In genomic region chr12:92140919-92141536, GRCh38 we compare ENCODE assay signal across 8 cellular contexts. TPM values are rescaled to one million over a fixed set of nuclear protein-coding genes. Genes with fewer than 3 reads are reported as not detected.
DNase-seq lines count a peak whose midpoint lies in the region; ATAC-seq and TF ChIP-seq lines count a peak whose summit lies in the region.

No MANE protein-coding gene starts in this region.

- H3K27me3 Mint-ChIP-seq in naive thymus-derived CD4-positive, alpha-beta T cell = peaks cover 0 to 4% (median 0%) of the 10 kb centered on the region in 5 donors

- POLR2A ChIA-PET in naive thymus-derived CD4-positive, alpha-beta T cell (lab: Charles Lee) = interaction anchor here (0.6 to 10.5 kb wide), 47 partner anchors 7 to 759 kb away, joined by 3 to 377 read pairs (median 5); no protein-coding TSS in a partner anchor

- H3K27ac Mint-ChIP-seq in naive thymus-derived CD4-positive, alpha-beta T cell = peak overlapping the region; percentile 69 to 100 (median 99)

- peak overlapping the region; percentile 94 to 100 (median 98) for H3K4me3 Mint-ChIP-seq in naive thymus-derived CD4-positive, alpha-beta T cell

- H3K4me3 ChIP-seq in BE2C (ENCODE audit: low read depth, low read length) = peak overlapping the region; percentile 95
- H3K4me3 ChIP-seq in choroid plexus epithelial cell (ENCODE audit: low read depth, low read length) = peak overlapping the region; percentile 96
- H3K4me3 ChIP-seq in naive thymus-derived CD4-positive, alpha-beta T cell (ENCODE audit: low read length) = peak overlapping the region; percentile 98

- H3K9me3 Mint-ChIP-seq in naive thymus-derived CD4-positive, alpha-beta T cell = peaks cover 0 to 20% (median 0%) of the 10 kb centered on the region in 11 donors

- no peak for ATAC-seq in naive thymus-derived CD4-positive, alpha-beta T cell
- ATAC-seq in HG02642 (IDR thresholded peaks at IDR 0.05; ENCODE audit: poor library complexity, unreplicated experiment) = no peak

- H3K4me1 ChIP-seq in BE2C = no peaks in the 10 kb centered on the region
- H3K4me1 ChIP-seq in naive thymus-derived CD4-positive, alpha-beta T cell (ENCODE audit: control insufficient read depth in 2 of 2, insufficient read depth in 2 of 2, low read length in 2 of 2) = peaks cover 3 to 6% of the 10 kb centered on the region in 2 donors

- CTCF ChIA-PET in naive thymus-derived CD4-positive, alpha-beta T cell (lab: Charles Lee) = interaction anchor here (0.6 to 1.9 kb wide), 11 partner anchors 34 to 759 kb away, joined by 3 to 9 read pairs (median 3); no protein-coding TSS in a partner anchor

- H3K27ac ChIP-seq in KOPT-K1 (ENCODE audit: low read depth, low read length, poor library complexity, severe bottlenecking) = peak overlapping the region; percentile 33
- peak overlapping the region; percentile 91 for H3K27ac ChIP-seq in naive thymus-derived CD4-positive, alpha-beta T cell (ENCODE audit: low read depth, low read length)

- peaks cover 11 to 52% (median 14%) of the 10 kb centered on the region in 7 donors for H3K4me1 Mint-ChIP-seq in naive thymus-derived CD4-positive, alpha-beta T cell

- DNase-seq in BE2C = no peak
- no peak for DNase-seq in choroid plexus epithelial cell (ENCODE audit: low read depth)
- DNase-seq in naive thymus-derived CD4-positive, alpha-beta T cell = peak in 1 of 9 donors; percentile 37
- no peak for DNase-seq in stimulated activated CD8-positive, alpha-beta memory T cell treated with anti-CD3 and anti-CD28 coated beads, Interleukin-4, amount 100 ng/mL, for 48 hours
- no peak for DNase-seq in GM13977 (ENCODE audit: low spot score)
- DNase-seq in middle frontal gyrus (ENCODE audit: extremely low spot score, low spot score) = no peak

- in situ Hi-C loops in GM13977 (cut with MboI; ENCODE audit: low pct_unique_long_range_greater_than_20kb, low sequenced_read_pairs, unreplicated experiment) = loop anchor here (25.0 kb wide), 2 partner anchors 554 to 754 kb away; no protein-coding TSS in a partner anchor

- intact Hi-C loops in naive thymus-derived CD4-positive, alpha-beta T cell (cut with micrococcal nuclease) = loop anchor here (1.0 to 10.0 kb wide), 10 partner anchors 9 to 1304 kb away; partner anchors contain the start of genes NUDT4 (in 1 of the 2) and UBE2N (in 1 of the 2)

- H3K27me3 ChIP-seq in BE2C = no peaks in the 10 kb centered on the region
- no peaks in the 10 kb centered on the region for H3K27me3 ChIP-seq in naive thymus-derived CD4-positive, alpha-beta T cell (ENCODE audit: control insufficient read depth in 2 of 2, insufficient read depth in 2 of 2, low read length in 2 of 2)

- peaks cover 19% of the 10 kb centered on the region for H3K36me3 ChIP-seq in BE2C
- H3K36me3 ChIP-seq in KOPT-K1 (ENCODE audit: insufficient read depth, low read length) = peaks cover 51% of the 10 kb centered on the region
- H3K36me3 ChIP-seq in naive thymus-derived CD4-positive, alpha-beta T cell (ENCODE audit: control insufficient read depth in 2 of 3, insufficient read depth in 3 of 3, low read length in 3 of 3) = peaks cover 26 to 70% (median 41%) of the 10 kb centered on the region in 3 experiments

- TF ChIP-seq CTCF in BE2C (IDR thresholded peaks at IDR 0.05; ENCODE audit: low read depth, low read length) (no peak), choroid plexus epithelial cell (conservative IDR thresholded peaks at IDR 0.05; ENCODE audit: low read depth, low read length) (no peak), GM13977 (IDR thresholded peaks at IDR 0.05; ENCODE audit: extremely low read depth, insufficient read depth, missing control alignments) (no peak)

- H3K36me3 Mint-ChIP-seq in naive thymus-derived CD4-positive, alpha-beta T cell = peaks cover 29 to 86% (median 78%) of the 10 kb centered on the region in 5 donors

- H3K9me3 ChIP-seq in BE2C (no peaks in the 10 kb centered on the region), KOPT-K1 (ENCODE audit: insufficient read depth, low read length, poor library complexity, severe bottlenecking) (no peaks in the 10 kb centered on the region)
- no peaks in the 10 kb centered on the region for H3K9me3 ChIP-seq in naive thymus-derived CD4-positive, alpha-beta T cell (ENCODE audit: control insufficient read depth in 2 of 3, low read length in 3 of 3)

RNA-seq across cellular contexts. Expression of gene BTG1, which starts 4.6 kb away (rescaled TPM):
- 51.7 TPM for polyA plus RNA-seq in BE2C (2012; ENCODE audit: insufficient read depth, insufficient read length, low read depth)
- 1,000 to 10,000 TPM in 2 of 5 experiments, 100 to 1,000 TPM in 3; 188 to 1,246 (median 571) TPM for total RNA-seq in naive thymus-derived CD4-positive, alpha-beta T cell
- 100 to 1,000 TPM; 479 to 649 TPM for polyA plus RNA-seq in naive thymus-derived CD4-positive, alpha-beta T cell
